In genomic region chr21:42165901-42166300, GRCh38 we compare ENCODE assay signal across 15 cellular contexts. TPM values are rescaled to one million over a fixed set of nuclear protein-coding genes. Genes with fewer than 3 reads are reported as not detected.
DNase-seq lines count a peak whose midpoint lies in the region; ATAC-seq and TF ChIP-seq lines count a peak whose summit lies in the region.
"Had no signal": no experiment of that assay in that cellular context is flagged by ENCODE, and none has a peak within 500 bp of the region (broad histone marks: within the 10 kb centered on the region; RNA-seq: fewer than 3 reads in every experiment).

No MANE protein-coding gene starts in this region.

- H3K27me3 Mint-ChIP-seq in activated CD8-positive, alpha-beta memory T cell treated with anti-CD3 and anti-CD28 coated beads, Interleukin-2, amount 10 ng/mL, durations not matched to agents 7 days and 5 days: peaks cover 3% of the 10 kb centered on the region
- H3K27me3 Mint-ChIP-seq: B cell; CD4-positive, alpha-beta T cell had no signal

- H3K27me3 ChIP-seq in testis: no peaks in the 10 kb centered on the region

- H3K9me3 Mint-ChIP-seq in activated CD8-positive, alpha-beta memory T cell treated with anti-CD3 and anti-CD28 coated beads, Interleukin-2, amount 10 ng/mL, durations not matched to agents 7 days and 5 days (ENCODE audit: low read depth): no peaks in the 10 kb centered on the region
- H3K9me3 Mint-ChIP-seq: CD4-positive, alpha-beta T cell; GM23338 had no signal

- H3K36me3 Mint-ChIP-seq in activated CD8-positive, alpha-beta memory T cell treated with anti-CD3 and anti-CD28 coated beads, Interleukin-2, amount 10 ng/mL, durations not matched to agents 7 days and 5 days: no peaks in the 10 kb centered on the region

- no peak overlapping the region for H3K4me3 ChIP-seq in testis
- H3K4me3 ChIP-seq: GM23338 had no signal

- peak; percentile 19 for DNase-seq in activated CD8-positive, alpha-beta memory T cell treated with anti-CD3 and anti-CD28 coated beads, Interleukin-2, amount 10 ng/mL, durations not matched to agents 7 days and 5 days
- no peak for DNase-seq in activated CD8-positive, alpha-beta memory T cell treated with anti-CD3 and anti-CD28 coated beads, Interleukin-2, amount 50 U/mL, for 4 hours
- DNase-seq in left lobe of liver (ENCODE audit: low spot score): peak; percentile 30
- peak; percentile 4 for DNase-seq in testis
- DNase-seq in G401 (ENCODE audit: low spot score): no peak
- no peak for DNase-seq in NCI-H1436 treated with DMSO at 0.1 percent for 48 hours (lab: John Stamatoyannopoulos, UW)
- DNase-seq: C1 segment of cervical spinal cord, Calu3, DMS 273 treated with DMSO at 0.1 percent for 48 hours, H7 had no signal

- H3K27ac Mint-ChIP-seq in activated CD8-positive, alpha-beta memory T cell treated with anti-CD3 and anti-CD28 coated beads, Interleukin-2, amount 10 ng/mL, durations not matched to agents 7 days and 5 days: no peak overlapping the region
- H3K27ac Mint-ChIP-seq: B cell; CD4-positive, alpha-beta T cell; GM23338 had no signal

- in situ Hi-C loops in G401 (cut with HindIII; ENCODE audit: low sequenced_read_pairs): no loop called here

- H3K4me1 Mint-ChIP-seq in activated CD8-positive, alpha-beta memory T cell treated with anti-CD3 and anti-CD28 coated beads, Interleukin-2, amount 10 ng/mL, durations not matched to agents 7 days and 5 days: peaks cover 23% of the 10 kb centered on the region

- TF ChIP-seq POLR2A in testis (IDR thresholded peaks at IDR 0.05): no peak

- no peak for ATAC-seq in activated CD8-positive, alpha-beta memory T cell treated with anti-CD3 and anti-CD28 coated beads, Interleukin-2, amount 10 ng/mL, durations not matched to agents 7 days and 5 days
- ATAC-seq in left lobe of liver (no peak), HG03196 (IDR thresholded peaks at IDR 0.05; ENCODE audit: unreplicated experiment) (no peak)
- ATAC-seq: GM23338 had no signal

- H3K27ac ChIP-seq in testis: no peak overlapping the region
- H3K27ac ChIP-seq: HL-60 had no signal

- no peak for TF ChIP-seq CTCF in testis (IDR thresholded peaks at IDR 0.05)

- no peak overlapping the region for H3K4me3 Mint-ChIP-seq in activated CD8-positive, alpha-beta memory T cell treated with anti-CD3 and anti-CD28 coated beads, Interleukin-2, amount 10 ng/mL, durations not matched to agents 7 days and 5 days
- H3K4me3 Mint-ChIP-seq: B cell; CD4-positive, alpha-beta T cell; GM23338 had no signal

- no peaks in the 10 kb centered on the region for H3K9me3 ChIP-seq in testis

- intact Hi-C loops in testis (cut with DNase I; ENCODE audit: low total_unique reads): no loop called here

- no peaks in the 10 kb centered on the region for H3K36me3 ChIP-seq in testis (ENCODE audit: low read depth, missing control alignments)

- CTCF ChIA-PET in activated CD8-positive, alpha-beta memory T cell treated with anti-CD3 and anti-CD28 coated beads, Interleukin-2, amount 10 ng/mL, durations not matched to agents 7 days and 5 days (lab: Charles Lee): interaction anchor here (1.3 to 5.1 kb wide), 6 partner anchors 22 to 94 kb away, joined by 3 to 106 read pairs (median 7); no protein-coding TSS in a partner anchor

- no peaks in the 10 kb centered on the region for H3K4me1 ChIP-seq in testis

- 76 to 88% methylated on average over 18 of the region's 18 CpGs for WGBS in testis, 2 donors

RNA-seq across cellular contexts. Expression of gene ABCG1, which starts 53.0 kb away (rescaled TPM):
- total RNA-seq in activated CD8-positive, alpha-beta memory T cell treated with anti-CD3 and anti-CD28 coated beads, Interleukin-2, amount 10 ng/mL, durations not matched to agents 7 days and 5 days: 10 to 100 TPM in 1 of 2 experiments, 1 to 10 TPM in 1; 6.7 to 13.2 TPM
- total RNA-seq in left lobe of liver (4.7 TPM), testis (1 to 10 TPM; 4.6 to 5.9 TPM)
- 5.1 TPM for polyA plus RNA-seq in testis (ENCODE audit: insufficient read depth, low read depth, low replicate concordance)
- total RNA-seq in G401 (2014; rRNA removed; shearing (Covaris generic)): 2.0 and 6.0 TPM in 2 replicates

Comparison
In these comparisons a context has a peak if more than half of its experiments do, and no peak if none do; other contexts are left out.
1. DNase-seq: peak in activated CD8-positive, alpha-beta memory T cell treated with anti-CD3 and anti-CD28 coated beads, Interleukin-2, amount 10 ng/mL, durations not matched to agents 7 days and 5 days (single experiment), left lobe of liver (single experiment) and testis (single experiment); none in activated CD8-positive, alpha-beta memory T cell treated with anti-CD3 and anti-CD28 coated beads, Interleukin-2, amount 50 U/mL, for 4 hours (single experiment), G401 (single experiment) and NCI-H1436 treated with DMSO at 0.1 percent for 48 hours (single experiment).